Comparison of ENCODE assay signal across 22 cellular contexts in genomic region chr9:135744333-135745070, GRCh38. TPM values are rescaled to one million over a fixed set of nuclear protein-coding genes. Genes with fewer than 3 reads are reported as not detected.
DNase-seq lines count a peak whose midpoint lies in the region; ATAC-seq, FAIRE-seq and TF ChIP-seq lines count a peak whose summit lies in the region.
"Had no signal": no experiment of that assay in that cellular context is flagged by ENCODE, and none has a peak within 500 bp of the region (broad histone marks: within the 10 kb centered on the region; RNA-seq: fewer than 3 reads in every experiment).

No MANE protein-coding gene starts in this region.

- no peaks in the 10 kb centered on the region for H3K79me1 ChIP-seq in H9 (ENCODE audit: insufficient read depth, low read depth, low read length, poor library complexity, severe bottlenecking)

- H3K36me3 Mint-ChIP-seq in H9 (ENCODE audit: insufficient read depth in 1 of 3, low read depth in 3 of 3), result no peaks in the 10 kb centered on the region
- H3K36me3 Mint-ChIP-seq: IgD-negative memory B cell had no signal

- no peak overlapping the region for H4K91ac ChIP-seq in H9 (ENCODE audit: insufficient read length, low read depth, low read length)

- peaks cover under 1% of the 10 kb centered on the region for H3K23me2 ChIP-seq in H9 (ENCODE audit: insufficient read length, low read depth, low read length, poor library complexity, severe bottlenecking)

- H3K4me2 ChIP-seq in H9 (ENCODE audit: insufficient read depth, insufficient read length, low read length), result no peak overlapping the region
- H3K4me2 ChIP-seq: A549, GM23338 had no signal

- TF ChIP-seq POLR2A in right lobe of liver (IDR thresholded peaks at IDR 0.05), result no peak

- no peak overlapping the region for H2BK5ac ChIP-seq in H9 (ENCODE audit: insufficient read length, low read length)

- DNase-seq in Right ventricle myocardium inferior (ENCODE audit: missing footprints) (no peak), right cardiac atrium (no peak), H9 (no peak), left ventricle myocardium superior (no peak), right lobe of liver (no peak), small intestine (no peak)
- DNase-seq: AML-193; Caco-2; CD4-positive, alpha-beta T cell; H7 had no signal

- H4K20me1 ChIP-seq in H9 (ENCODE audit: control insufficient read depth, insufficient read depth, insufficient read length), result no peaks in the 10 kb centered on the region

- no peaks in the 10 kb centered on the region for H3K27me3 Mint-ChIP-seq in H9 (ENCODE audit: low read depth)
- H3K27me3 Mint-ChIP-seq: IgD-negative memory B cell had no signal

- peaks cover 0 to 9% of the 10 kb centered on the region in 2 experiments; a peak in 2 of 4 replicates for H3K4me1 Mint-ChIP-seq in H9
- H3K4me1 Mint-ChIP-seq: GM23338, IgD-negative memory B cell had no signal

- H3K27ac Mint-ChIP-seq in H9, result no peak overlapping the region
- H3K27ac Mint-ChIP-seq: CD4-positive, alpha-beta T cell; GM23338; IgD-negative memory B cell had no signal

- no peak overlapping the region for H2AK5ac ChIP-seq in H9 (ENCODE audit: insufficient read length, low read length)

- H3T11ph ChIP-seq in H9 (ENCODE audit: low read length), result no peak overlapping the region

- H2BK20ac ChIP-seq in H9 (ENCODE audit: low read depth, low read length, poor library complexity, severe bottlenecking), result no peak overlapping the region

- intact Hi-C loops in Right ventricle myocardium inferior (cut with DNase I) (loop anchor here (2.0 kb wide), 1 partner anchor 44 kb away; no protein-coding TSS in a partner anchor), right cardiac atrium (cut with DNase I) (no loop called here), left ventricle myocardium superior (cut with micrococcal nuclease) (no loop called here), right lobe of liver (cut with DNase I) (no loop called here)

- H3K36me3 ChIP-seq in skeletal muscle tissue (ENCODE audit: control insufficient read depth in 3 of 3, insufficient read depth in 3 of 3, low read length in 3 of 3) (no peaks in the 10 kb centered on the region), right lobe of liver (no peaks in the 10 kb centered on the region), small intestine (ENCODE audit: control insufficient read depth in 2 of 2, insufficient read depth in 2 of 2, low read length in 2 of 2) (no peaks in the 10 kb centered on the region)

- H3K56ac ChIP-seq in H9 (ENCODE audit: insufficient read length, low read depth, low read length), result no peak overlapping the region

- no peak overlapping the region; the same call in 1 of the 2 replicates for H3K14ac ChIP-seq in H9 (ENCODE audit: insufficient read depth, low read length)

- ATAC-seq in Right ventricle myocardium inferior, result peak; percentile 4
- no peak for ATAC-seq in right cardiac atrium
- ATAC-seq in left ventricle myocardium superior, result peak; percentile 21
- ATAC-seq in right lobe of liver, result no peak
- ATAC-seq: A549, GM23338, HepG2 had no signal

- no peak overlapping the region for H4K8ac ChIP-seq in H9 (replicated peaks; ENCODE audit: insufficient read length, low read depth, low read length)

- no peak for TF ChIP-seq CTCF in H9 (conservative IDR thresholded peaks at IDR 0.05)
- no peak for TF ChIP-seq CTCF in right lobe of liver (IDR thresholded peaks at IDR 0.05)

- H3K9me3 ChIP-seq in right cardiac atrium (ENCODE audit: control insufficient read depth, low read length), result no peaks in the 10 kb centered on the region
- H3K9me3 ChIP-seq in H9 (ENCODE audit: control insufficient read depth, low read depth, low read length), result no peaks in the 10 kb centered on the region
- H3K9me3 ChIP-seq in skeletal muscle tissue (ENCODE audit: control insufficient read depth in 3 of 3, low read length in 3 of 3), result no peaks in the 10 kb centered on the region
- no peaks in the 10 kb centered on the region for H3K9me3 ChIP-seq in right lobe of liver
- H3K9me3 ChIP-seq in small intestine (ENCODE audit: control insufficient read depth, low read depth), result no peaks in the 10 kb centered on the region
- H3K9me3 ChIP-seq: A549, Caco-2 had no signal

- no peak overlapping the region for H3K27ac ChIP-seq in right cardiac atrium (ENCODE audit: low read length)
- no peak overlapping the region for H3K27ac ChIP-seq in H9 (ENCODE audit: insufficient read length, low read depth, low read length)
- peak overlapping the region; percentile 77 for H3K27ac ChIP-seq in skeletal muscle tissue (ENCODE audit: low read depth, low read length)
- H3K27ac ChIP-seq in right lobe of liver, result no peak overlapping the region
- H3K27ac ChIP-seq in small intestine (ENCODE audit: low read depth in 1 of 2, low read length in 1 of 2), result no peak overlapping the region
- H3K27ac ChIP-seq: 22Rv1, A549, C4-2B had no signal

- no peaks in the 10 kb centered on the region for H3K79me2 ChIP-seq in H9 (ENCODE audit: insufficient read depth, low read length)

- H3K18ac ChIP-seq in H9 (ENCODE audit: insufficient read length, low read depth, low read length), result peak overlapping the region; percentile 22

- H2BK120ac ChIP-seq in H9 (ENCODE audit: low read depth, low read length, poor library complexity, severe bottlenecking), result no peak overlapping the region

- no peak for FAIRE-seq in small intestine (lab: Jason Lieb, UNC)
- FAIRE-seq: A549, D721Med, G401.6, GM12891, HepG2, HTR-8/SVneo had no signal

- no peak overlapping the region for H3K4me3 Mint-ChIP-seq in H9
- H3K4me3 Mint-ChIP-seq: CD4-positive, alpha-beta T cell; GM23338; IgD-negative memory B cell had no signal

- no peaks in the 10 kb centered on the region for H3K27me3 ChIP-seq in right cardiac atrium (ENCODE audit: control insufficient read depth, insufficient read depth)
- H3K27me3 ChIP-seq in H9 (ENCODE audit: insufficient read depth, low read length), result no peaks in the 10 kb centered on the region
- peaks cover 0 to 6% (median 0%) of the 10 kb centered on the region in 3 donors for H3K27me3 ChIP-seq in skeletal muscle tissue (ENCODE audit: control insufficient read depth in 3 of 3, insufficient read depth in 3 of 3, low read length in 3 of 3)
- no peaks in the 10 kb centered on the region for H3K27me3 ChIP-seq in right lobe of liver
- H3K27me3 ChIP-seq in small intestine (ENCODE audit: control insufficient read depth in 2 of 2, insufficient read depth in 2 of 2, low read length in 2 of 2), result no peaks in the 10 kb centered on the region

- no peak overlapping the region for H3K23ac ChIP-seq in H9 (ENCODE audit: insufficient read length, low read depth, low read length)

- no peaks in the 10 kb centered on the region for H3K9me3 Mint-ChIP-seq in H9
- H3K9me3 Mint-ChIP-seq: CD4-positive, alpha-beta T cell; GM23338; IgD-negative memory B cell had no signal

- WGBS in right cardiac atrium, result 84% methylated on average over 33 of the region's 33 CpGs
- WGBS in H9 (ENCODE audit: extremely low coverage, insufficient read length, low lambda C conversion rate), result no CpG with 5 or more reads among the region's 33 CpGs
- no CpG with 5 or more reads among the region's 33 CpGs for WGBS in right lobe of liver (ENCODE audit: insufficient coverage, low coverage, low lambda C conversion rate, missing lambda C conversion rate)
- 74 to 84% (median 79%) methylated on average over 29 to 33 of the region's 33 CpGs for WGBS in small intestine, 3 donors

- no peak overlapping the region for H3K4me3 ChIP-seq in right cardiac atrium (ENCODE audit: low read length)
- peak overlapping the region; percentile 30 to 76 (median 71) for H3K4me3 ChIP-seq in skeletal muscle tissue (ENCODE audit: low read length in 3 of 3)
- H3K4me3 ChIP-seq in right lobe of liver, result no peak overlapping the region
- H3K4me3 ChIP-seq in small intestine (ENCODE audit: low read depth in 1 of 2, low read length in 2 of 2), result no peak overlapping the region
- H3K4me3 ChIP-seq: A549, GM23338 had no signal

- no peak overlapping the region for H2BK12ac ChIP-seq in H9 (ENCODE audit: insufficient read length, low read depth, low read length)

- H2BK15ac ChIP-seq in H9 (ENCODE audit: low read depth, low read length), result no peak overlapping the region; the same call in 1 of the 2 replicates

- H3K4ac ChIP-seq in H9 (ENCODE audit: low read depth, low read length), result no peak overlapping the region

- no peak overlapping the region for H4K5ac ChIP-seq in H9 (ENCODE audit: insufficient read length, low read depth, low read length)

- H3K4me1 ChIP-seq in right cardiac atrium (ENCODE audit: control insufficient read depth, insufficient read depth, low read length), result no peaks in the 10 kb centered on the region
- no peaks in the 10 kb centered on the region for H3K4me1 ChIP-seq in H9 (ENCODE audit: insufficient read depth, low read length)
- H3K4me1 ChIP-seq in skeletal muscle tissue (ENCODE audit: control insufficient read depth in 3 of 3, insufficient read depth in 3 of 3, low read length in 3 of 3), result peaks cover 35 to 69% (median 56%) of the 10 kb centered on the region in 3 donors
- H3K4me1 ChIP-seq in right lobe of liver, result no peaks in the 10 kb centered on the region
- H3K4me1 ChIP-seq in small intestine (ENCODE audit: control insufficient read depth in 2 of 2, insufficient read depth in 1 of 2, low read depth in 1 of 2, low read length in 1 of 2), result no peaks in the 10 kb centered on the region
- H3K4me1 ChIP-seq: A549, Caco-2 had no signal

- H3K9ac ChIP-seq in H9 (ENCODE audit: extremely low read depth, insufficient read length, low read length) (no peak overlapping the region), skeletal muscle tissue (ENCODE audit: low read depth in 1 of 3, low read length in 3 of 3) (peak overlapping the region; percentile 72 to 90 (median 77))

- H2AFZ ChIP-seq in H9 (ENCODE audit: low read length), result no peak overlapping the region
- H2AFZ ChIP-seq: GM23338 had no signal

RNA-seq across cellular contexts. Expression of gene KCNT1, which starts 42.5 kb away (rescaled TPM):
- 2.6 TPM for total RNA-seq in Right ventricle myocardium inferior
- total RNA-seq in right cardiac atrium, result 1 to 10 TPM in 1 of 4 donors, under 1 TPM in 2, not detected in 1; 0.17 to 1.1 (median 0.32) TPM
- 0.20 TPM for polyA plus RNA-seq in right cardiac atrium
- total RNA-seq in H9 (2021), result 0.64 and 0.68 TPM in 2 replicates
- 3.1 TPM for total RNA-seq in left ventricle myocardium superior
- total RNA-seq in skeletal muscle tissue, result 1.6 TPM
- not detected for total RNA-seq in right lobe of liver
- polyA plus RNA-seq in small intestine, result under 1 TPM in 1 of 3 donors, not detected in 2; 0.22 TPM
- total RNA-seq: HepG2 had no signal
- polyA plus RNA-seq: A549, BJ, HepG2, IgD-negative memory B cell had no signal

RNA-seq across cellular contexts. Expression of gene SOHLH1, which starts 45.2 kb away (rescaled TPM):
- total RNA-seq in Right ventricle myocardium inferior (not detected), right cardiac atrium (not detected), H9 (2021) (not detected in 2 replicates), left ventricle myocardium superior (not detected), skeletal muscle tissue (under 0.01 TPM), right lobe of liver (not detected)
- polyA plus RNA-seq in right cardiac atrium (not detected), small intestine (not detected)
- total RNA-seq: CD4-positive, alpha-beta T cell; H7 had no signal
- polyA plus RNA-seq: A549, BJ, GM23338, IgD-negative memory B cell had no signal

Comparison
In these comparisons a context has a peak if more than half of its experiments do, and no peak if none do; other contexts are left out.
1. ATAC-seq: peak in Right ventricle myocardium inferior (single experiment) and left ventricle myocardium superior (single experiment); none in right cardiac atrium (0 of 2) and right lobe of liver (0 of 4).
2. H3K4me3 ChIP-seq: peak in skeletal muscle tissue (3 of 3); none in right cardiac atrium (single experiment), right lobe of liver (0 of 3) and small intestine (0 of 2).